26 cellular contexts compared by ENCODE assay signal in the genomic region with DNA sequence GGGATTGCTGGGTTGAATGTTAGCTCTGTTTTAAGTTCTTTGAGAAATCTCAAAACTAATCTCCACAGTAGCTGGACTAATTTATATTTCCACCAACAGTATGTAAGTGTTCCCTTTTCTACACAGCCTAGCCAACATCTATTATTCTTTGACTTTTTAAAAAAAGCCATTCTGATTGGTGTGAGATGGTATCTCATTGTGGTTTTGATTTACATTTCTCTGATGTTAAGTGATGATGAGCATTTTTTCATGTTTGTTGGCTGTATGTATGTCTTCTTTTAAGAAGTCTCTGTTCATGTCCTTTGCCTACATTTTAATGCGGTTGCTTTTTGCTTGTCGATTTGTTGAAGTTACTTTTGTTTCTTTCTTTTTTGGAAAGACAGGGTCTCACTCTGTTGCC.
DNase-seq lines count a peak whose midpoint lies in the region; ATAC-seq and TF ChIP-seq lines count a peak whose summit lies in the region.
"Had no signal": no experiment of that assay in that cellular context is flagged by ENCODE, and none has a peak within 500 bp of the region (broad histone marks: within the 10 kb centered on the region; RNA-seq: fewer than 3 reads in every experiment).

No MANE protein-coding gene starts in this region.

- POLR2A ChIA-PET in activated CD4-positive, alpha-beta T cell treated with anti-CD3 and anti-CD28 coated beads, Interleukin-2, amount 10 ng/mL, durations not matched to agents 7 days and 5 days (lab: Charles Lee): no interaction called here
- POLR2A ChIA-PET in CD8-positive, alpha-beta T cell (lab: Charles Lee): no interaction called here
- POLR2A ChIA-PET in T-cell (lab: Charles Lee): interaction anchor here (0.6 to 0.7 kb wide), 2 partner anchors 13 to 124 kb away, joined by 3 to 12 read pairs; no protein-coding TSS in a partner anchor
- POLR2A ChIA-PET in naive thymus-derived CD4-positive, alpha-beta T cell (lab: Charles Lee): interaction anchor here (0.6 to 1.9 kb wide), 5 partner anchors 8 to 581 kb away, joined by 3 to 6 read pairs (median 3); no protein-coding TSS in a partner anchor

- H3K4me1 Mint-ChIP-seq in activated CD4-positive, alpha-beta T cell treated with anti-CD3 and anti-CD28 coated beads, Interleukin-2, amount 10 ng/mL, durations not matched to agents 7 days and 5 days: peaks cover 40% of the 10 kb centered on the region
- peaks cover 23% of the 10 kb centered on the region for H3K4me1 Mint-ChIP-seq in CD8-positive, alpha-beta T cell (ENCODE audit: low read depth)
- peaks cover 27 to 34% (median 33%) of the 10 kb centered on the region in 3 donors for H3K4me1 Mint-ChIP-seq in T-cell
- H3K4me1 Mint-ChIP-seq in naive thymus-derived CD4-positive, alpha-beta T cell: peaks cover 4 to 52% (median 32%) of the 10 kb centered on the region in 7 donors
- no peaks in the 10 kb centered on the region for H3K4me1 Mint-ChIP-seq in glutamatergic neuron (ENCODE audit: low read depth, unreplicated experiment)
- H3K4me1 Mint-ChIP-seq: H9 had no signal

- intact Hi-C loops in CD8-positive, alpha-beta T cell (cut with DNase I, micrococcal nuclease): loop anchor here (5.0 kb wide), 3 partner anchors 32 to 583 kb away; no protein-coding TSS in a partner anchor
- intact Hi-C loops in naive thymus-derived CD4-positive, alpha-beta T cell (cut with micrococcal nuclease): loop anchor here (5.0 kb wide), 3 partner anchors 32 to 523 kb away; no protein-coding TSS in a partner anchor

- DNase-seq in activated CD4-positive, alpha-beta T cell treated with anti-CD3 and anti-CD28 coated beads, Interleukin-2, amount 10 ng/mL, durations not matched to agents 7 days and 5 days: no peak
- no peak for DNase-seq in activated CD4-positive, alpha-beta T cell treated with anti-CD3 and anti-CD28 coated beads for 4 hours
- DNase-seq in CD8-positive, alpha-beta T cell: no peak
- no peak for DNase-seq in T-cell
- peak in 5 of 9 donors; percentile 41 to 58 (median 49) for DNase-seq in naive thymus-derived CD4-positive, alpha-beta T cell
- no peak for DNase-seq in substantia nigra (lab: John Stamatoyannopoulos, UW)
- no peak for DNase-seq in NCI-H524 treated with DMSO at 0.1 percent for 48 hours (lab: John Stamatoyannopoulos, UW)
- no peak for DNase-seq in glutamatergic neuron
- DNase-seq: 8988T; Caco-2; DMS 273 treated with DMSO at 0.1 percent for 48 hours; GM23248; H9; HFFc6; NCI-H1105; NCI-H146; NCI-H2029; NCI-H2227 treated with DMSO at 0.1 percent for 48 hours; NCI-H510A; NCI-H774; NK-92 treated with Interleukin-12 subunit alpha and Interleukin-12 subunit beta, amount 100 ng/mL, for 24 hours; SHP77 treated with DMSO at 0.1 percent for 48 hours; SK-N-SH had no signal

- peak overlapping the region; percentile 50 for H3K4me3 Mint-ChIP-seq in activated CD4-positive, alpha-beta T cell treated with anti-CD3 and anti-CD28 coated beads, Interleukin-2, amount 10 ng/mL, durations not matched to agents 7 days and 5 days
- peak overlapping the region; percentile 37 for H3K4me3 Mint-ChIP-seq in CD8-positive, alpha-beta T cell
- H3K4me3 Mint-ChIP-seq in T-cell (peak overlapping the region; percentile 44 to 69 (median 68)), glutamatergic neuron (ENCODE audit: unreplicated experiment) (no peak overlapping the region)
- H3K4me3 Mint-ChIP-seq in naive thymus-derived CD4-positive, alpha-beta T cell: peak overlapping the region; percentile 25 to 81 (median 60)
- H3K4me3 Mint-ChIP-seq: H9, HFFc6 had no signal

- peaks cover 3% of the 10 kb centered on the region for H3K4me1 ChIP-seq in CD8-positive, alpha-beta T cell (ENCODE audit: insufficient read depth, low read length)
- H3K4me1 ChIP-seq in naive thymus-derived CD4-positive, alpha-beta T cell (ENCODE audit: control insufficient read depth in 2 of 2, insufficient read depth in 2 of 2, low read length in 2 of 2): peaks cover 0 to 4% of the 10 kb centered on the region in 2 donors
- H3K4me1 ChIP-seq: Caco-2 had no signal

- H3K9me3 ChIP-seq in CD8-positive, alpha-beta T cell (ENCODE audit: low read length): no peaks in the 10 kb centered on the region
- no peaks in the 10 kb centered on the region for H3K9me3 ChIP-seq in naive thymus-derived CD4-positive, alpha-beta T cell (ENCODE audit: control insufficient read depth in 2 of 3, low read length in 3 of 3)
- H3K9me3 ChIP-seq: Caco-2, SK-N-SH had no signal

- H3K27me3 Mint-ChIP-seq in activated CD4-positive, alpha-beta T cell treated with anti-CD3 and anti-CD28 coated beads, Interleukin-2, amount 10 ng/mL, durations not matched to agents 7 days and 5 days: peaks cover 25% of the 10 kb centered on the region
- no peaks in the 10 kb centered on the region for H3K27me3 Mint-ChIP-seq in CD8-positive, alpha-beta T cell (ENCODE audit: low read depth)
- peaks cover 3 to 12% of the 10 kb centered on the region in 2 donors for H3K27me3 Mint-ChIP-seq in T-cell
- H3K27me3 Mint-ChIP-seq in naive thymus-derived CD4-positive, alpha-beta T cell: peaks cover 0 to 59% (median 0%) of the 10 kb centered on the region in 5 donors
- no peaks in the 10 kb centered on the region for H3K27me3 Mint-ChIP-seq in glutamatergic neuron (ENCODE audit: unreplicated experiment)

- no peak for TF ChIP-seq CTCF in CD8-positive, alpha-beta T cell (IDR thresholded peaks at IDR 0.05)
- no peak for TF ChIP-seq CTCF in glutamatergic neuron (IDR thresholded peaks at IDR 0.05; ENCODE audit: partially characterized antibody, unreplicated experiment)

- CTCF ChIA-PET in activated CD4-positive, alpha-beta T cell treated with anti-CD3 and anti-CD28 coated beads, Interleukin-2, amount 10 ng/mL, durations not matched to agents 7 days and 5 days (lab: Charles Lee): no interaction called here
- CTCF ChIA-PET in CD8-positive, alpha-beta T cell (lab: Charles Lee): interaction anchor here (1.3 to 2.4 kb wide), 4 partner anchors 16 to 72 kb away, joined by 3 to 6 read pairs (median 4); no protein-coding TSS in a partner anchor
- CTCF ChIA-PET in T-cell (lab: Charles Lee): interaction anchor here (0.6 to 1.2 kb wide), 4 partner anchors 11 to 57 kb away, joined by 3 to 4 read pairs (median 3); no protein-coding TSS in a partner anchor
- CTCF ChIA-PET in naive thymus-derived CD4-positive, alpha-beta T cell (lab: Charles Lee): interaction anchor here (1.0 kb wide), 1 partner anchor 14 kb away, joined by 3 read pairs; no protein-coding TSS in a partner anchor

- no peaks in the 10 kb centered on the region for H3K27me3 ChIP-seq in CD8-positive, alpha-beta T cell (ENCODE audit: insufficient read depth, low read length)
- no peaks in the 10 kb centered on the region for H3K27me3 ChIP-seq in naive thymus-derived CD4-positive, alpha-beta T cell (ENCODE audit: control insufficient read depth in 2 of 2, insufficient read depth in 2 of 2, low read length in 2 of 2)

- peak; percentile 15 for ATAC-seq in CD8-positive, alpha-beta T cell
- peak; percentile 24 to 51 (median 30) for ATAC-seq in T-cell (replicated peaks in 1 of 4)
- ATAC-seq in naive thymus-derived CD4-positive, alpha-beta T cell: peak; percentile 54
- ATAC-seq: K562 had no signal

- H3K4me3 ChIP-seq in CD8-positive, alpha-beta T cell (ENCODE audit: low read depth, low read length): no peak overlapping the region
- no peak overlapping the region for H3K4me3 ChIP-seq in naive thymus-derived CD4-positive, alpha-beta T cell (ENCODE audit: low read length)
- H3K4me3 ChIP-seq: GM23248, K562 had no signal

- no peaks in the 10 kb centered on the region for H3K36me3 Mint-ChIP-seq in activated CD4-positive, alpha-beta T cell treated with anti-CD3 and anti-CD28 coated beads, Interleukin-2, amount 10 ng/mL, durations not matched to agents 7 days and 5 days (ENCODE audit: low read depth)
- H3K36me3 Mint-ChIP-seq in CD8-positive, alpha-beta T cell: no peaks in the 10 kb centered on the region
- no peaks in the 10 kb centered on the region for H3K36me3 Mint-ChIP-seq in T-cell
- H3K36me3 Mint-ChIP-seq in naive thymus-derived CD4-positive, alpha-beta T cell: no peaks in the 10 kb centered on the region
- no peaks in the 10 kb centered on the region for H3K36me3 Mint-ChIP-seq in glutamatergic neuron (ENCODE audit: unreplicated experiment)

- H3K27ac ChIP-seq in CD8-positive, alpha-beta T cell (ENCODE audit: low read depth, low read length): no peak overlapping the region
- H3K27ac ChIP-seq in naive thymus-derived CD4-positive, alpha-beta T cell (ENCODE audit: low read depth, low read length): peak overlapping the region; percentile 35
- H3K27ac ChIP-seq in substantia nigra (ENCODE audit: low read depth, low read length, poor library complexity, severe bottlenecking): no peak overlapping the region
- H3K27ac ChIP-seq: C4-2B, GM23248, RWPE1 had no signal

- peak overlapping the region; percentile 78 for H3K27ac Mint-ChIP-seq in activated CD4-positive, alpha-beta T cell treated with anti-CD3 and anti-CD28 coated beads, Interleukin-2, amount 10 ng/mL, durations not matched to agents 7 days and 5 days
- no peak overlapping the region for H3K27ac Mint-ChIP-seq in CD8-positive, alpha-beta T cell
- peak overlapping the region; percentile 52 to 90 for H3K27ac Mint-ChIP-seq in T-cell
- H3K27ac Mint-ChIP-seq in naive thymus-derived CD4-positive, alpha-beta T cell: peak overlapping the region in 8 of 9 donors; percentile 10 to 84 (median 66)
- no peak overlapping the region for H3K27ac Mint-ChIP-seq in glutamatergic neuron (ENCODE audit: unreplicated experiment)
- H3K27ac Mint-ChIP-seq: H9, HFFc6 had no signal

- H3K36me3 ChIP-seq in CD8-positive, alpha-beta T cell (ENCODE audit: insufficient read depth, low read length): no peaks in the 10 kb centered on the region
- H3K36me3 ChIP-seq in naive thymus-derived CD4-positive, alpha-beta T cell (ENCODE audit: control insufficient read depth in 2 of 3, insufficient read depth in 3 of 3, low read length in 3 of 3): no peaks in the 10 kb centered on the region

- no peaks in the 10 kb centered on the region for H3K9me3 Mint-ChIP-seq in activated CD4-positive, alpha-beta T cell treated with anti-CD3 and anti-CD28 coated beads, Interleukin-2, amount 10 ng/mL, durations not matched to agents 7 days and 5 days
- no peaks in the 10 kb centered on the region for H3K9me3 Mint-ChIP-seq in CD8-positive, alpha-beta T cell
- no peaks in the 10 kb centered on the region for H3K9me3 Mint-ChIP-seq in T-cell
- peaks cover 0 to 1% (median 0%) of the 10 kb centered on the region in 11 donors for H3K9me3 Mint-ChIP-seq in naive thymus-derived CD4-positive, alpha-beta T cell
- no peaks in the 10 kb centered on the region for H3K9me3 Mint-ChIP-seq in glutamatergic neuron (ENCODE audit: unreplicated experiment)
- H3K9me3 Mint-ChIP-seq: H9 had no signal

Comparison
In these comparisons a context has a peak if more than half of its experiments do, and no peak if none do; other contexts are left out.
1. DNase-seq: peak in naive thymus-derived CD4-positive, alpha-beta T cell (5 of 9); none in activated CD4-positive, alpha-beta T cell treated with anti-CD3 and anti-CD28 coated beads, Interleukin-2, amount 10 ng/mL, durations not matched to agents 7 days and 5 days (single experiment), activated CD4-positive, alpha-beta T cell treated with anti-CD3 and anti-CD28 coated beads for 4 hours (0 of 2), CD8-positive, alpha-beta T cell (0 of 7), T-cell (0 of 34), substantia nigra (0 of 49), NCI-H524 treated with DMSO at 0.1 percent for 48 hours (single experiment) and glutamatergic neuron (single experiment).
2. H3K27ac Mint-ChIP-seq: peak in activated CD4-positive, alpha-beta T cell treated with anti-CD3 and anti-CD28 coated beads, Interleukin-2, amount 10 ng/mL, durations not matched to agents 7 days and 5 days (single experiment), T-cell (2 of 2) and naive thymus-derived CD4-positive, alpha-beta T cell (8 of 9); none in CD8-positive, alpha-beta T cell (single experiment) and glutamatergic neuron (single experiment).
3. POLR2A ChIA-PET loops: an anchor here in T-cell (0.6 to 0.7 kb wide) and naive thymus-derived CD4-positive, alpha-beta T cell (0.6 to 1.9 kb wide); none called in activated CD4-positive, alpha-beta T cell treated with anti-CD3 and anti-CD28 coated beads, Interleukin-2, amount 10 ng/mL, durations not matched to agents 7 days and 5 days and CD8-positive, alpha-beta T cell.
4. Peak in every context shown above with its lines, with median percentiles within 50 percentile points of each other: ATAC-seq.